In the genomic region with DNA sequence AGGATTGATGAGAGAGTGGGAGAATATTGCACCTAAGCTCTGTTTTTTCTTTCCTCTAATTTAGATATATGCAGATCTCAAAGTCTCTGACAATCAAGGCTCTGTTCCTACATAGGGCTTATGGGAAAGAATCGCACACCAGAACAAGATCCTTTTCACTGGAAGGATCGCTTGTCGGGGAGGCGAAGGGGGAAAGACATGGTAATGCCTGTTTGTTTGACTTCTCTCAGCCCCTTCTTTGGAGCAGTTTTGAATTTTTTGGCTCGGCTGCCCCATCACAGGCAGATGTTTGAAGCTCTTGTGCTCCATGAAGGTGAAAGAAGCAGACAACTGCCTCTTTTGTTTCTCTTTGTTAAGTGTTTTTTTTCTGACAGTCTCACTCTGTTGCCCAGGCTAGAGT, we compare ENCODE assay signal across 22 cellular contexts.
DNase-seq lines count a peak whose midpoint lies in the region; FAIRE-seq and TF ChIP-seq lines count a peak whose summit lies in the region.
"Had no signal": no experiment of that assay in that cellular context is flagged by ENCODE, and none has a peak within 500 bp of the region (broad histone marks: within the 10 kb centered on the region; RNA-seq: fewer than 3 reads in every experiment).

No MANE protein-coding gene starts in this region.

- TF ChIP-seq CTCF in H9 (conservative IDR thresholded peaks at IDR 0.05) (no peak), H1 (IDR thresholded peaks at IDR 0.05; ENCODE audit: control extremely low read depth in 1 of 3, insufficient read depth in 1 of 3, low read depth in 1 of 3, low read length in 3 of 3) (no peak), neural progenitor cell (IDR thresholded peaks at IDR 0.05) (no peak), OCI-LY7 (conservative IDR thresholded peaks at IDR 0.05; ENCODE audit: low read length) (no peak), right atrium auricular region (IDR thresholded peaks at IDR 0.05) (no peak)

- no peaks in the 10 kb centered on the region; the same call in 1 of the 2 replicates for H3K27me3 Mint-ChIP-seq in H9 (ENCODE audit: low read depth)
- peaks cover 5% of the 10 kb centered on the region for H3K27me3 Mint-ChIP-seq in neural progenitor cell (ENCODE audit: insufficient read depth, low read depth)
- H3K27me3 Mint-ChIP-seq: CD4-positive, alpha-beta T cell had no signal

- POLR2A ChIA-PET in H1 (lab: Charles Lee; ENCODE audit: partially characterized antibody) (no interaction called here), OCI-LY7 (lab: Charles Lee) (interaction anchor here (0.6 to 0.7 kb wide), 2 partner anchors 10 to 345 kb away, joined by 3 read pairs; no protein-coding TSS in a partner anchor)

- no peak overlapping the region for H3T11ph ChIP-seq in H9 (ENCODE audit: low read length)

- DNase-seq in H9: no peak
- no peak for DNase-seq in H1 (ENCODE audit: low read depth in 1 of 2, low spot score in 2 of 2)
- no peak for DNase-seq in neural progenitor cell (ENCODE audit: low spot score)
- DNase-seq in superior temporal gyrus (ENCODE audit: extremely low spot score): peak; percentile 64
- no peak for DNase-seq in OCI-LY7 (ENCODE audit: low spot score)
- no peak for DNase-seq in NCI-H1105 treated with DMSO at 0.1 percent for 48 hours (lab: John Stamatoyannopoulos, UW)
- no peak for DNase-seq in right atrium auricular region (ENCODE audit: low spot score)
- DNase-seq: CD4-positive, alpha-beta T cell; HCEC 1CT; KBM-7; MV-4-11; NCI-H1105; NCI-H146; NCI-H1930; NCI-H2107; NCI-H2227 treated with DMSO at 0.1 percent for 48 hours; NCI-H526 treated with DMSO at 0.1 percent for 48 hours; SK-N-SH had no signal

- no peak overlapping the region for H2BK20ac ChIP-seq in H9 (ENCODE audit: low read depth, low read length, poor library complexity, severe bottlenecking)
- H2BK20ac ChIP-seq in H1 (ENCODE audit: low read length): no peak overlapping the region

- H2BK5ac ChIP-seq in H9 (ENCODE audit: insufficient read length, low read length): no peak overlapping the region
- H2BK5ac ChIP-seq in H1 (ENCODE audit: low read depth, low read length): no peak overlapping the region

- no peaks in the 10 kb centered on the region for H3K9me2 ChIP-seq in OCI-LY7 (ENCODE audit: insufficient read depth, low read length)
- H3K9me2 ChIP-seq: SK-N-SH had no signal

- peaks cover 0 to 18% (median 0%) of the 10 kb centered on the region in 3 experiments; a peak in 2 of 7 replicates for H3K36me3 Mint-ChIP-seq in H9 (ENCODE audit: insufficient read depth in 1 of 3, low read depth in 3 of 3)
- peaks cover 1% of the 10 kb centered on the region for H3K36me3 Mint-ChIP-seq in neural progenitor cell

- H3K79me2 ChIP-seq in H9 (ENCODE audit: insufficient read depth, low read length) (no peaks in the 10 kb centered on the region), H1 (ENCODE audit: control insufficient read depth in 1 of 2, insufficient read depth in 2 of 2, low read length in 2 of 2) (no peaks in the 10 kb centered on the region), neural progenitor cell (ENCODE audit: low read depth) (no peaks in the 10 kb centered on the region), OCI-LY7 (ENCODE audit: insufficient read depth, low read depth, low read length) (no peaks in the 10 kb centered on the region)

- H2AK5ac ChIP-seq in H9 (ENCODE audit: insufficient read length, low read length) (no peak overlapping the region), H1 (ENCODE audit: low read depth, low read length) (no peak overlapping the region)

- no peak overlapping the region for H4K8ac ChIP-seq in H9 (replicated peaks; ENCODE audit: insufficient read length, low read depth, low read length)
- no peak overlapping the region for H4K8ac ChIP-seq in H1 (ENCODE audit: extremely low read depth, insufficient read depth, low read length)

- H3F3A ChIP-seq in neural progenitor cell (ENCODE audit: low read depth): peaks cover 29% of the 10 kb centered on the region

- no TSS peak for BruUV-seq in OCI-LY7 (replicated peaks; lab: Mats Ljungman, UMichigan)

- no CpG with 5 or more reads among the region's 5 CpGs for WGBS in H9 (ENCODE audit: extremely low coverage, insufficient read length, low lambda C conversion rate)
- 95% methylated on average over 5 of the region's 5 CpGs; no CpG with 5 or more reads in 1 of the 2 experiments for WGBS in H1 (ENCODE audit: extremely low coverage in 1 of 2, insufficient coverage in 1 of 2, insufficient read length in 1 of 2, insufficient replicate concordance in 2 of 2, low coverage in 1 of 2, low lambda C conversion rate in 2 of 2, missing lambda C conversion rate in 1 of 2), 2 experiments

- H3K4me2 ChIP-seq in H9 (ENCODE audit: insufficient read depth, insufficient read length, low read length) (no peak overlapping the region), H1 (ENCODE audit: insufficient read depth in 1 of 2, low read depth in 2 of 2, low read length in 2 of 2) (no peak overlapping the region), neural progenitor cell (no peak overlapping the region), OCI-LY7 (ENCODE audit: low read length) (no peak overlapping the region)
- H3K4me2 ChIP-seq: BLaER1 treated with 17β-estradiol and CSF1 and Interleukin-3, amounts not matched to agents 10 nM and 100 nM; SK-N-SH had no signal

- no peak overlapping the region for H3K9ac ChIP-seq in H9 (ENCODE audit: extremely low read depth, insufficient read length, low read length)
- H3K9ac ChIP-seq in H1 (replicated peaks in 1 of 4; ENCODE audit: extremely low read depth in 1 of 4, low read depth in 3 of 4, low read length in 3 of 4): no peak overlapping the region
- no peak overlapping the region for H3K9ac ChIP-seq in neural progenitor cell
- H3K9ac ChIP-seq: BLaER1 treated with 17β-estradiol and CSF1 and Interleukin-3, amounts not matched to agents 10 nM and 100 nM; SK-N-SH had no signal

- no peak overlapping the region for H3K18ac ChIP-seq in H9 (ENCODE audit: insufficient read length, low read depth, low read length)
- no peak overlapping the region for H3K18ac ChIP-seq in H1 (ENCODE audit: extremely low read depth, low read length)

- H4K20me1 ChIP-seq in H9 (ENCODE audit: control insufficient read depth, insufficient read depth, insufficient read length): no peaks in the 10 kb centered on the region
- no peaks in the 10 kb centered on the region for H4K20me1 ChIP-seq in H1 (replicated peaks in 1 of 2; ENCODE audit: control insufficient read depth in 1 of 2, insufficient read depth in 2 of 2, low read length in 2 of 2)
- H4K20me1 ChIP-seq in neural progenitor cell (ENCODE audit: low read depth): no peaks in the 10 kb centered on the region
- H4K20me1 ChIP-seq in OCI-LY7 (ENCODE audit: insufficient read depth, low read length): no peaks in the 10 kb centered on the region
- H4K20me1 ChIP-seq: BLaER1 treated with 17β-estradiol and CSF1 and Interleukin-3, amounts not matched to agents 10 nM and 100 nM had no signal

- peak overlapping the region in 1 of 3 experiments; percentile 8; a peak in 1 of 7 replicates for H3K27ac Mint-ChIP-seq in H9
- H3K27ac Mint-ChIP-seq in neural progenitor cell: peak overlapping the region; percentile 31
- H3K27ac Mint-ChIP-seq: CD4-positive, alpha-beta T cell had no signal

- H3K4me3 ChIP-seq in H1 (ENCODE audit: extremely low read depth in 1 of 4, insufficient read depth in 2 of 4, low read depth in 3 of 4, low read length in 4 of 4) (no peak overlapping the region), neural progenitor cell (no peak overlapping the region), OCI-LY7 (ENCODE audit: low read depth, low read length, poor library complexity, severe bottlenecking) (no peak overlapping the region), right atrium auricular region (no peak overlapping the region)
- H3K4me3 ChIP-seq: BLaER1 treated with 17β-estradiol and CSF1 and Interleukin-3, amounts not matched to agents 10 nM and 100 nM had no signal

- CTCF ChIA-PET in H1 (lab: Charles Lee; ENCODE audit: partially characterized antibody) (interaction anchor here (0.6 kb wide), 1 partner anchor 478 kb away, joined by 3 read pairs; no protein-coding TSS in a partner anchor), OCI-LY7 (lab: Charles Lee; ENCODE audit: unreplicated experiment) (no interaction called here)

- no peak for FAIRE-seq in H1 (lab: Jason Lieb, UNC)
- FAIRE-seq: A204.1, D721Med, GM19239 had no signal

- no peaks in the 10 kb centered on the region for H3K36me3 ChIP-seq in H1 (ENCODE audit: control insufficient read depth in 2 of 4, insufficient read depth in 4 of 4, low read length in 3 of 4)
- H3K36me3 ChIP-seq in neural progenitor cell: no peaks in the 10 kb centered on the region
- H3K36me3 ChIP-seq in OCI-LY7 (ENCODE audit: insufficient read depth, low read length): no peaks in the 10 kb centered on the region
- H3K36me3 ChIP-seq in right atrium auricular region: no peaks in the 10 kb centered on the region
- H3K36me3 ChIP-seq: BLaER1 treated with 17β-estradiol and CSF1 and Interleukin-3, amounts not matched to agents 10 nM and 100 nM had no signal

- intact Hi-C loops in OCI-LY7 (cut with micrococcal nuclease; ENCODE audit: unreplicated experiment): no loop called here

- H2BK15ac ChIP-seq in H9 (ENCODE audit: low read depth, low read length) (no peak overlapping the region), H1 (ENCODE audit: low read length) (no peak overlapping the region)

- H3K4me3 Mint-ChIP-seq in H9 (no peak overlapping the region), neural progenitor cell (no peak overlapping the region)
- H3K4me3 Mint-ChIP-seq: CD4-positive, alpha-beta T cell had no signal

- no peak overlapping the region for H2BK120ac ChIP-seq in H9 (ENCODE audit: low read depth, low read length, poor library complexity, severe bottlenecking)
- no peak overlapping the region for H2BK120ac ChIP-seq in H1 (replicated peaks; ENCODE audit: low read depth, low read length)

- H3K4me1 ChIP-seq in H9 (ENCODE audit: insufficient read depth, low read length) (peaks cover 8% of the 10 kb centered on the region), H1 (replicated peaks in 1 of 4; ENCODE audit: control insufficient read depth in 3 of 4, insufficient read depth in 4 of 4, low read length in 3 of 4) (peaks cover 7 to 19% (median 11%) of the 10 kb centered on the region in 4 experiments; a peak in 6 of 7 replicates), neural progenitor cell (peaks cover 31% of the 10 kb centered on the region), OCI-LY7 (ENCODE audit: insufficient read depth, low read length, poor library complexity, severe bottlenecking) (no peaks in the 10 kb centered on the region), right atrium auricular region (peaks cover 0 to 14% of the 10 kb centered on the region in 2 donors)
- H3K4me1 ChIP-seq: BLaER1 treated with 17β-estradiol and CSF1 and Interleukin-3, amounts not matched to agents 10 nM and 100 nM had no signal

- peak overlapping the region; percentile 7 for H2AFZ ChIP-seq in H9 (ENCODE audit: low read length)
- H2AFZ ChIP-seq in H1 (ENCODE audit: low read length): peak overlapping the region; percentile 56; the same call in 1 of the 2 replicates
- no peak overlapping the region for H2AFZ ChIP-seq in neural progenitor cell (replicated peaks)
- no peak overlapping the region for H2AFZ ChIP-seq in OCI-LY7 (ENCODE audit: low read length)

- H3K27ac ChIP-seq in H9 (ENCODE audit: insufficient read length, low read depth, low read length) (no peak overlapping the region), H1 (ENCODE audit: low read depth, low read length) (no peak overlapping the region), neural progenitor cell (no peak overlapping the region), OCI-LY7 (ENCODE audit: low read depth, low read length, poor library complexity, severe bottlenecking) (no peak overlapping the region), right atrium auricular region (no peak overlapping the region)
- H3K27ac ChIP-seq: BLaER1 treated with 17β-estradiol and CSF1 and Interleukin-3, amounts not matched to agents 10 nM and 100 nM had no signal

- H3K9me3 Mint-ChIP-seq in H9 (peaks cover 0 to 3% of the 10 kb centered on the region in 2 experiments; a peak in 2 of 5 replicates), neural progenitor cell (peaks cover 13% of the 10 kb centered on the region)

- no peak overlapping the region for H3K14ac ChIP-seq in H9 (ENCODE audit: insufficient read depth, low read length)
- no peak overlapping the region for H3K14ac ChIP-seq in H1 (ENCODE audit: insufficient read length)

- no peak overlapping the region for H4K91ac ChIP-seq in H9 (ENCODE audit: insufficient read length, low read depth, low read length)
- H4K91ac ChIP-seq in H1 (replicated peaks; ENCODE audit: insufficient read length, low read length): peak overlapping the region; percentile 7

- TF ChIP-seq EP300 in H1 (IDR thresholded peaks at IDR 0.05; ENCODE audit: borderline replicate concordance in 1 of 2, low read depth in 2 of 2, low read length in 2 of 2): no peak

- TF ChIP-seq RAD21 in H1 (IDR thresholded peaks at IDR 0.05 in 1 of 2, conservative IDR thresholded peaks at IDR 0.05 in 1 of 2; ENCODE audit: low read depth in 2 of 2, low read length in 2 of 2): no peak

- H3K27me3 ChIP-seq in H9 (ENCODE audit: insufficient read depth, low read length) (no peaks in the 10 kb centered on the region), H1 (replicated peaks in 1 of 4; ENCODE audit: control insufficient read depth in 3 of 4, extremely low read depth in 1 of 4, insufficient read depth in 3 of 4, low read length in 3 of 4) (peaks cover 0 to 2% (median 0%) of the 10 kb centered on the region in 4 experiments; a peak in 1 of 7 replicates), neural progenitor cell (peaks cover 11% of the 10 kb centered on the region), right atrium auricular region (no peaks in the 10 kb centered on the region)
- H3K27me3 ChIP-seq: BLaER1 treated with 17β-estradiol and CSF1 and Interleukin-3, amounts not matched to agents 10 nM and 100 nM had no signal

- no peak overlapping the region for H3K56ac ChIP-seq in H9 (ENCODE audit: insufficient read length, low read depth, low read length)
- no peak overlapping the region for H3K56ac ChIP-seq in H1 (replicated peaks; ENCODE audit: insufficient read length, low read depth, low read length)

- no peaks in the 10 kb centered on the region for H3K23me2 ChIP-seq in H9 (ENCODE audit: insufficient read length, low read depth, low read length, poor library complexity, severe bottlenecking)
- no peaks in the 10 kb centered on the region for H3K23me2 ChIP-seq in H1 (ENCODE audit: low read depth, low read length)

- peaks cover 37 to 46% of the 10 kb centered on the region in 2 experiments for H3K4me1 Mint-ChIP-seq in H9
- peaks cover 54% of the 10 kb centered on the region for H3K4me1 Mint-ChIP-seq in neural progenitor cell

- TF ChIP-seq POLR2A in H1 (IDR thresholded peaks at IDR 0.05; ENCODE audit: control extremely low read depth in 1 of 2, low read depth in 2 of 2, low read length in 2 of 2): no peak

- H3K4ac ChIP-seq in H9 (ENCODE audit: low read depth, low read length) (no peak overlapping the region), H1 (replicated peaks; ENCODE audit: insufficient read length, low read depth, low read length) (no peak overlapping the region)

- H3K9me3 ChIP-seq in H9 (ENCODE audit: control insufficient read depth, low read depth, low read length) (no peaks in the 10 kb centered on the region), H1 (ENCODE audit: insufficient read depth in 2 of 2, low read depth in 1 of 2, low read length in 1 of 2) (no peaks in the 10 kb centered on the region), neural progenitor cell (ENCODE audit: low read depth) (no peaks in the 10 kb centered on the region), OCI-LY7 (ENCODE audit: low read length) (no peaks in the 10 kb centered on the region), right atrium auricular region (no peaks in the 10 kb centered on the region)
- H3K9me3 ChIP-seq: SK-N-SH had no signal

- no peak overlapping the region for H4K5ac ChIP-seq in H9 (ENCODE audit: insufficient read length, low read depth, low read length)
- no peak overlapping the region for H4K5ac ChIP-seq in H1 (ENCODE audit: insufficient read length, low read depth, low read length)

- H2BK12ac ChIP-seq in H9 (ENCODE audit: insufficient read length, low read depth, low read length) (no peak overlapping the region), H1 (ENCODE audit: low read depth, low read length) (no peak overlapping the region)

- no peaks in the 10 kb centered on the region for H3K79me1 ChIP-seq in H9 (ENCODE audit: insufficient read depth, low read depth, low read length, poor library complexity, severe bottlenecking)
- H3K79me1 ChIP-seq in H1 (ENCODE audit: low read depth, low read length): no peaks in the 10 kb centered on the region

- H3K23ac ChIP-seq in H9 (ENCODE audit: insufficient read length, low read depth, low read length) (no peak overlapping the region), H1 (ENCODE audit: insufficient read length) (no peak overlapping the region)

Comparison
In these comparisons a context has a peak if more than half of its experiments do, and no peak if none do; other contexts are left out.
1. H2AFZ ChIP-seq: peak in H9 (single experiment) and H1 (single experiment); none in neural progenitor cell (single experiment) and OCI-LY7 (single experiment).